8 cellular contexts compared by ENCODE assay signal in the genomic region with DNA sequence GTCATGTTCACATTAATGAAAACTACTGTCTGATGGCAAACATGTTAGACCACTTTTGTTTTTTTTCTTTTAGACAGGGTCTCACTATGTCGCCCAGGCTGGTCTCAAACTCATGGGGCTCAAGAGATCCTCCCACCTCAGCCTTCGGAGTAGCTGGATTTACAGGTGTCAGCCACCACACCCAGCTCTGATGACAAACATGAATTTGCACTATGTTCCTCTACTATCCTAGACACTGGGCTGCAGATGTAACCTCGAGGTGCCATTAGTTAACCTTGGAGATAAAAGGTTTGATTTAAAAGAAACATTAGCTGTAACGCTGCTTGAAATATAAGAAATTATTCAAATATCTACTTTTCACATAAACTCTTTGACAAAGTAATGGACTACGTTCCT. TPM values are rescaled to one million over a fixed set of nuclear protein-coding genes. Genes with fewer than 3 reads are reported as not detected.
DNase-seq lines count a peak whose midpoint lies in the region; ATAC-seq and TF ChIP-seq lines count a peak whose summit lies in the region.

No MANE protein-coding gene starts in this region.

- intact Hi-C loops in ovary (cut with DNase I) = no loop called here

- ATAC-seq in GM18511 (IDR thresholded peaks at IDR 0.05; ENCODE audit: unreplicated experiment) = peak; percentile 33
- peak; percentile 27 for ATAC-seq in HG02852 (IDR thresholded peaks at IDR 0.05; ENCODE audit: unreplicated experiment)

- whole genome bisulfite sequencing in adipose tissue, 3 donors = 42 to 71% (median 64%) methylated on average over 5 of the region's 5 CpGs
- WGBS in ovary, 3 donors = 89 to 94% (median 90%) methylated on average over 5 of the region's 5 CpGs

- no peaks in the 10 kb centered on the region for H3K9me3 ChIP-seq in ovary

- no peaks in the 10 kb centered on the region for H3K27me3 ChIP-seq in ovary

- TF ChIP-seq CTCF in nephron (IDR thresholded peaks at IDR 0.05; ENCODE audit: unreplicated experiment in 3 of 3) (no peak), ovary (IDR thresholded peaks at IDR 0.05) (no peak)

- H3K27ac ChIP-seq in adipose tissue (ENCODE audit: low read depth, low read length) (peak overlapping the region; percentile 4), ovary (no peak overlapping the region)

- H3K36me3 Mint-ChIP-seq in nephron (ENCODE audit: low read depth) = no peaks in the 10 kb centered on the region

- no peak for DNase-seq in SHP77 (lab: John Stamatoyannopoulos, UW)
- no peak for DNase-seq in stimulated activated CD4-positive, alpha-beta T cell treated with anti-CD3 and anti-CD28 coated beads, Interleukin-4, amount 100 ng/mL, for 4 hours
- DNase-seq in ovary = no peak
- DNase-seq in NCI-H510A (lab: John Stamatoyannopoulos, UW) = no peak

- H3K4me1 ChIP-seq in ovary (ENCODE audit: insufficient read depth) = peaks cover 16% of the 10 kb centered on the region

- peaks cover 76% of the 10 kb centered on the region for H3K4me1 Mint-ChIP-seq in nephron

- no peaks in the 10 kb centered on the region for H3K36me3 ChIP-seq in ovary

- no peaks in the 10 kb centered on the region for H3K27me3 Mint-ChIP-seq in nephron (ENCODE audit: low read depth)

- no peak for TF ChIP-seq POLR2A in ovary (IDR thresholded peaks at IDR 0.05)

- no peak overlapping the region for H3K4me3 ChIP-seq in ovary

- H3K4me3 Mint-ChIP-seq in nephron = no peak overlapping the region

- no peaks in the 10 kb centered on the region for H3K9me3 Mint-ChIP-seq in nephron

- TF ChIP-seq EP300 in ovary (IDR thresholded peaks at IDR 0.05) = no peak

- H3K27ac Mint-ChIP-seq in nephron = peak overlapping the region; percentile 47 to 91 (median 62)

RNA-seq across cellular contexts. Expression of a gene that starts 8.1 kb away (rescaled TPM):
- polyA plus RNA-seq in adipose tissue = 10 to 100 TPM; 18.7 to 23.6 (median 21.4) TPM
- total RNA-seq in ovary = 10 to 100 TPM; 11.1 to 44.3 (median 13.2) TPM
- polyA plus RNA-seq in ovary = 10 to 100 TPM in 1 of 2 donors, 1 to 10 TPM in 1; 9.5 to 12.1 TPM

RNA-seq across cellular contexts. Expression of a gene that starts 52.6 kb away (rescaled TPM):
- polyA plus RNA-seq in adipose tissue (10 to 100 TPM; 27.0 to 62.4 (median 42.4) TPM), ovary (10 to 100 TPM in 1 of 2 donors, 1 to 10 TPM in 1; 1.4 to 11.5 TPM)
- total RNA-seq in ovary = 10 to 100 TPM in 5 of 7 donors, 1 to 10 TPM in 2; 9.0 to 20.2 (median 10.4) TPM
